8 cellular contexts compared by ENCODE assay signal in genomic region chr12:51371295-51371953, GRCh38. TPM values are rescaled to one million over a fixed set of nuclear protein-coding genes. Genes with fewer than 3 reads are reported as not detected.
A peak's percentile ranks its signal among the peaks of the same experiment; 100 is the strongest.
DNase-seq lines count a peak whose midpoint lies in the region; ATAC-seq and TF ChIP-seq lines count a peak whose summit lies in the region.

No MANE protein-coding gene starts in this region.

- peaks cover 55% of the 10 kb centered on the region for H3K36me3 Mint-ChIP-seq in activated T-helper 2 cell treated with anti-CD3 and anti-CD28 coated beads, Interferon-gamma antibody, Interleukin-2, Interleukin-4, amounts not matched to agents 10 μg/mL and 5 μg/mL and 100 μg/mL, durations not matched to agents 14 hours and 24 hours and 36 hours (ENCODE audit: low read depth)

- intact Hi-C loops in stomach (cut with DNase I; ENCODE audit: low total_unique reads): no loop called here
- intact Hi-C loops in activated T-helper 2 cell treated with anti-CD3 and anti-CD28 coated beads, Interferon-gamma antibody, Interleukin-2, Interleukin-4, amounts not matched to agents 10 μg/mL and 5 μg/mL and 100 μg/mL, durations not matched to agents 14 hours and 24 hours and 36 hours (cut with micrococcal nuclease): no loop called here

- TF ChIP-seq EP300 in stomach (IDR thresholded peaks at IDR 0.05): no peak

- in situ Hi-C loops in astrocyte of the cerebellum (cut with HindIII; ENCODE audit: low sequenced_read_pairs): no loop called here

- no peak for TF ChIP-seq POLR2A in stomach (IDR thresholded peaks at IDR 0.05)

- H3K27me3 Mint-ChIP-seq in activated T-helper 2 cell treated with anti-CD3 and anti-CD28 coated beads, Interferon-gamma antibody, Interleukin-2, Interleukin-4, amounts not matched to agents 10 μg/mL and 5 μg/mL and 100 μg/mL, durations not matched to agents 14 hours and 24 hours and 36 hours (ENCODE audit: low read depth): no peaks in the 10 kb centered on the region

- DNase-seq in CD1c-positive myeloid dendritic cell (ENCODE audit: extremely low spot score) (peak; percentile 4), LoVo (ENCODE audit: low spot score) (peak; percentile 79), astrocyte of the cerebellum (ENCODE audit: low read depth) (peak; percentile 96), iris pigment epithelial cell (ENCODE audit: low read depth) (peak; percentile 98), stomach (peak; percentile 62)
- DNase-seq in activated T-helper 2 cell treated with anti-CD3 and anti-CD28 coated beads, Interferon-gamma antibody, Interleukin-2, Interleukin-4, amounts not matched to agents 10 μg/mL and 5 μg/mL and 100 μg/mL, durations not matched to agents 14 hours and 24 hours and 36 hours (ENCODE audit: low spot score): no peak

- H3K4me1 Mint-ChIP-seq in activated T-helper 2 cell treated with anti-CD3 and anti-CD28 coated beads, Interferon-gamma antibody, Interleukin-2, Interleukin-4, amounts not matched to agents 10 μg/mL and 5 μg/mL and 100 μg/mL, durations not matched to agents 14 hours and 24 hours and 36 hours (ENCODE audit: low read depth): peaks cover 59% of the 10 kb centered on the region

- H3K27ac ChIP-seq in stomach: peak overlapping the region; percentile 50 to 75 (median 53)

- ATAC-seq in GM18858 (IDR thresholded peaks at IDR 0.05; ENCODE audit: unreplicated experiment) (no peak), GM21528 (IDR thresholded peaks at IDR 0.05; ENCODE audit: low FRiP score, unreplicated experiment) (no peak)

- TF ChIP-seq CTCF in astrocyte of the cerebellum (IDR thresholded peaks at IDR 0.05; ENCODE audit: low read depth, low read length, missing control alignments): no peak
- no peak for TF ChIP-seq CTCF in stomach (IDR thresholded peaks at IDR 0.05)

- peaks cover 9 to 30% (median 11%) of the 10 kb centered on the region in 4 donors for H3K4me1 ChIP-seq in stomach

- 25 to 37% (median 32%) methylated on average over 8 of the region's 8 CpGs for WGBS in stomach, 5 donors

- H3K36me3 ChIP-seq in stomach: peaks cover 0 to 39% (median 12%) of the 10 kb centered on the region in 4 donors

- H3K4me3 ChIP-seq in astrocyte of the cerebellum (ENCODE audit: low read depth, low read length) (no peak overlapping the region), stomach (no peak overlapping the region)

- H3K27ac Mint-ChIP-seq in activated T-helper 2 cell treated with anti-CD3 and anti-CD28 coated beads, Interferon-gamma antibody, Interleukin-2, Interleukin-4, amounts not matched to agents 10 μg/mL and 5 μg/mL and 100 μg/mL, durations not matched to agents 14 hours and 24 hours and 36 hours: no peak overlapping the region

- no peaks in the 10 kb centered on the region for H3K27me3 ChIP-seq in stomach

- no peaks in the 10 kb centered on the region for H3K9me3 ChIP-seq in stomach

- H3K4me3 Mint-ChIP-seq in activated T-helper 2 cell treated with anti-CD3 and anti-CD28 coated beads, Interferon-gamma antibody, Interleukin-2, Interleukin-4, amounts not matched to agents 10 μg/mL and 5 μg/mL and 100 μg/mL, durations not matched to agents 14 hours and 24 hours and 36 hours (ENCODE audit: low read depth): no peak overlapping the region

- no peaks in the 10 kb centered on the region for H3K9me3 Mint-ChIP-seq in activated T-helper 2 cell treated with anti-CD3 and anti-CD28 coated beads, Interferon-gamma antibody, Interleukin-2, Interleukin-4, amounts not matched to agents 10 μg/mL and 5 μg/mL and 100 μg/mL, durations not matched to agents 14 hours and 24 hours and 36 hours

RNA-seq across cellular contexts. Expression of gene GALNT6, which starts 19.8 kb away (rescaled TPM):
- 100 to 1,000 TPM in 1 of 5 donors, 10 to 100 TPM in 3, 1 to 10 TPM in 1; 4.1 to 155 (median 40.4) TPM for total RNA-seq in stomach
- polyA plus RNA-seq in stomach: 10 to 100 TPM in 1 of 3 donors, 1 to 10 TPM in 2; 3.4 to 11.8 (median 7.7) TPM
- 19.9 and 22.7 TPM in 2 replicates for total RNA-seq in activated T-helper 2 cell treated with anti-CD3 and anti-CD28 coated beads, Interferon-gamma antibody, Interleukin-2, Interleukin-4, amounts not matched to agents 10 μg/mL and 5 μg/mL and 100 μg/mL, durations not matched to agents 14 hours and 24 hours and 36 hours

RNA-seq across cellular contexts. Expression of gene CELA1, which starts 24.9 kb away (rescaled TPM):
- not detected for total RNA-seq in stomach
- not detected for polyA plus RNA-seq in stomach
- total RNA-seq in activated T-helper 2 cell treated with anti-CD3 and anti-CD28 coated beads, Interferon-gamma antibody, Interleukin-2, Interleukin-4, amounts not matched to agents 10 μg/mL and 5 μg/mL and 100 μg/mL, durations not matched to agents 14 hours and 24 hours and 36 hours: not detected in 2 replicates

RNA-seq across cellular contexts. Expression of gene BIN2, which starts 47.5 kb away (rescaled TPM):
- 10 to 100 TPM in 3 of 5 donors, 1 to 10 TPM in 2; 3.5 to 33.0 (median 14.6) TPM for total RNA-seq in stomach
- polyA plus RNA-seq in stomach: 1 to 10 TPM; 2.2 to 4.4 (median 3.4) TPM
- 45.8 and 47.0 TPM in 2 replicates for total RNA-seq in activated T-helper 2 cell treated with anti-CD3 and anti-CD28 coated beads, Interferon-gamma antibody, Interleukin-2, Interleukin-4, amounts not matched to agents 10 μg/mL and 5 μg/mL and 100 μg/mL, durations not matched to agents 14 hours and 24 hours and 36 hours

RNA-seq across cellular contexts. Expression of gene SLC4A8, which starts 53.2 kb away (rescaled TPM):
- total RNA-seq in stomach: 1 to 10 TPM in 3 of 5 donors, under 1 TPM in 2; 0.29 to 9.7 (median 1.8) TPM
- polyA plus RNA-seq in stomach: 1 to 10 TPM in 1 of 3 donors, under 1 TPM in 2; 0.35 to 1.1 (median 0.87) TPM
- 1.6 and 2.6 TPM in 2 replicates for total RNA-seq in activated T-helper 2 cell treated with anti-CD3 and anti-CD28 coated beads, Interferon-gamma antibody, Interleukin-2, Interleukin-4, amounts not matched to agents 10 μg/mL and 5 μg/mL and 100 μg/mL, durations not matched to agents 14 hours and 24 hours and 36 hours
